1 cellular context compared by ENCODE assay signal in genomic region chr10:116690356-116691078, GRCh38.
TF ChIP-seq lines count a peak whose summit lies in the region.

No MANE protein-coding gene starts in this region.

TF ChIP-seq in GM23338, 12 proteins besides CTCF, POLR2A, EP300 and RAD21 (continued from another document):
- no peak for TF ChIP-seq ZNF462 (CRISPR knock-in tag; IDR thresholded peaks at IDR 0.05)
- TF ChIP-seq ZNF331 (CRISPR knock-in tag; IDR thresholded peaks at IDR 0.05; ENCODE audit: low read depth), result no peak
- TF ChIP-seq STAT1 (IDR thresholded peaks at IDR 0.05; ENCODE audit: unreplicated experiment), result no peak
TF ChIP-seq in GM23338: peak in this region for 0.
